ENCODE assay signal across 11 cellular contexts in the genomic region with DNA sequence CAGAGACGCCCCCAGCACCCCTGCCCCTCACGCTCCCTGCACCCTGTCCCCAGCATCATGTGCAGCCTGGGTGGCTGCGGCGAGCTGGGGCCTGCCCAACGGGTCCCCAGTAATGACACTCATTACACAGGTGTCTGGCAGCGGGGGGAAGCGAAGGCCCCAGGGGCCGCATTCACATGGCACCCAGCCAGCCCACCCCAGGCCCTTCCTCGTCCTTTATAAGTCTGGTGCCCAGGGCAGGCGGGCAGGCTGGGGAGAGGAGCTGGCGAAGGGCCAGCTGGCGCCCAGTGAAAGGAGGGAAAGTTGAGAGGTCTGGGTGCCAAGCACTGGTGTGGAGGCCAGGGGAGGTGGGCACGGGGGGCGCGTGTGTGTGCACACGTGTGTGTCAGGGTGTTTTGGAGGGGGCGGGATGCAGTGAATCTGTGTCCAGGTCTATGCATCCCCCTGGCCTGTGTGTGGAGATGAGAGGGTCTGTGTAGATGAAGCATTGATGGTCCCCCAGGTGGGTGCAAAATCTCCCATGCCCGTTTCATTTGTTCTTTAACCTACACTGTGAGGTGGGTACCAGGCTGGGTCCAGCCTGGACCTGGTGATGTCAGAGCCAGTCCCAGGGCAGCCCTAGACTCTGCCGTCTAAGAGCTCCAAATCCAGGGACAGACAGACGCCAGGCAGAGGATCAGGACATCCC.
DNase-seq lines count a peak whose midpoint lies in the region; ATAC-seq, FAIRE-seq and TF ChIP-seq lines count a peak whose summit lies in the region.
"Had no signal": no experiment of that assay in that cellular context is flagged by ENCODE, and none has a peak within 500 bp of the region (broad histone marks: within the 10 kb centered on the region; RNA-seq: fewer than 3 reads in every experiment).

No MANE protein-coding gene starts in this region.

- peak overlapping the region in 3 of 11 experiments; percentile 4 to 73 (median 72); a peak in 7 of 22 replicates for H3K27ac ChIP-seq in BLaER1 treated with 17β-estradiol and CSF1 and Interleukin-3, amounts not matched to agents 10 nM and 100 nM
- H3K27ac ChIP-seq in astrocyte (ENCODE audit: low read depth, low read length) (no peak overlapping the region), trophoblast cell (ENCODE audit: low read depth, low read length) (no peak overlapping the region), foreskin keratinocyte (no peak overlapping the region), dorsolateral prefrontal cortex (peak overlapping the region in 9 of 59 donors; percentile 1 to 60 (median 23))

- no peaks in the 10 kb centered on the region for H3K36me3 ChIP-seq in BLaER1 treated with 17β-estradiol and CSF1 and Interleukin-3, amounts not matched to agents 10 nM and 100 nM
- H3K36me3 ChIP-seq in astrocyte (ENCODE audit: insufficient read depth, low read length) (no peaks in the 10 kb centered on the region), trophoblast cell (ENCODE audit: control insufficient read depth in 1 of 2, insufficient read depth in 2 of 2, low read length in 2 of 2) (no peaks in the 10 kb centered on the region)

- H2BK12ac ChIP-seq in trophoblast cell (ENCODE audit: low read length) = no peak overlapping the region

- H3K4me1 ChIP-seq in BLaER1 treated with 17β-estradiol and CSF1 and Interleukin-3, amounts not matched to agents 10 nM and 100 nM = peaks cover 40 to 84% (median 69%) of the 10 kb centered on the region in 10 experiments
- peaks cover 13% of the 10 kb centered on the region for H3K4me1 ChIP-seq in astrocyte (ENCODE audit: insufficient read depth, low read length)
- peaks cover 4 to 11% of the 10 kb centered on the region in 2 experiments for H3K4me1 ChIP-seq in trophoblast cell (ENCODE audit: control insufficient read depth in 1 of 2, insufficient read depth in 2 of 2, low read length in 2 of 2)
- no peaks in the 10 kb centered on the region for H3K4me1 ChIP-seq in foreskin keratinocyte

- ATAC-seq in HG03469 (IDR thresholded peaks at IDR 0.05; ENCODE audit: unreplicated experiment) (no peak), foreskin keratinocyte (no peak)
- no peak for ATAC-seq in stimulated activated naive B cell treated with anti-CD40 and anti-IgM and Interleukin-4, amounts not matched to agents 10 μg/mL and 1 μg/mL and 100 μg/mL, for 72 hours (replicated peaks)

- no peaks in the 10 kb centered on the region for H3K79me2 ChIP-seq in astrocyte (ENCODE audit: insufficient read depth, low read length)
- no peaks in the 10 kb centered on the region for H3K79me2 ChIP-seq in trophoblast cell (ENCODE audit: control insufficient read depth, insufficient read depth, low read length, poor library complexity)

- H4K8ac ChIP-seq in trophoblast cell (ENCODE audit: low read depth, low read length) = no peak overlapping the region

- H3K14ac ChIP-seq in trophoblast cell (ENCODE audit: low read length) = no peak overlapping the region

- peaks cover 0 to 15% (median 0%) of the 10 kb centered on the region in 11 experiments; a peak in 3 of 22 replicates for H4K20me1 ChIP-seq in BLaER1 treated with 17β-estradiol and CSF1 and Interleukin-3, amounts not matched to agents 10 nM and 100 nM
- H4K20me1 ChIP-seq in astrocyte (ENCODE audit: insufficient read depth, low read length) = no peaks in the 10 kb centered on the region

- peak overlapping the region; percentile 3 for H4K91ac ChIP-seq in trophoblast cell (ENCODE audit: low read depth, low read length)

- H3K4me3 ChIP-seq in BLaER1 treated with 17β-estradiol and CSF1 and Interleukin-3, amounts not matched to agents 10 nM and 100 nM = no peak overlapping the region; a peak in 2 of 20 replicates
- H3K4me3 ChIP-seq in astrocyte (ENCODE audit: insufficient read depth, low read depth, low read length) (no peak overlapping the region), trophoblast cell (ENCODE audit: low read depth, low read length) (no peak overlapping the region), dorsolateral prefrontal cortex (no peak overlapping the region)

- FAIRE-seq in astrocyte (lab: Jason Lieb, UNC) = no peak
- FAIRE-seq: bronchial epithelial cell had no signal

- H3K18ac ChIP-seq in trophoblast cell (ENCODE audit: low read length) = no peak overlapping the region

- H3K4me3 Mint-ChIP-seq in astrocyte (ENCODE audit: unreplicated experiment) = no peak overlapping the region
- H3K4me3 Mint-ChIP-seq in stimulated activated naive B cell treated with anti-CD40 and anti-IgM and Interleukin-4, amounts not matched to agents 10 μg/mL and 1 μg/mL and 100 μg/mL, for 72 hours = no peak overlapping the region
- H3K4me3 Mint-ChIP-seq: CD4-positive, alpha-beta memory T cell had no signal

- H2BK120ac ChIP-seq in trophoblast cell (ENCODE audit: insufficient read depth, low read length, poor library complexity) = no peak overlapping the region

- DNase-seq in HT-29 (ENCODE audit: low spot score) (peak; percentile 38), astrocyte (ENCODE audit: low read depth) (no peak), trophoblast cell (no peak), foreskin keratinocyte (no peak), dorsolateral prefrontal cortex (no peak)
- no peak for DNase-seq in stimulated activated naive B cell treated with anti-CD40 and anti-IgM and Interleukin-4, amounts not matched to agents 10 μg/mL and 1 μg/mL and 100 μg/mL, for 72 hours
- DNase-seq: CD4-positive, alpha-beta memory T cell; HCEC 1CT had no signal

- H3K27me3 Mint-ChIP-seq in astrocyte (ENCODE audit: low read depth, unreplicated experiment) = peaks cover 16% of the 10 kb centered on the region
- H3K27me3 Mint-ChIP-seq in stimulated activated naive B cell treated with anti-CD40 and anti-IgM and Interleukin-4, amounts not matched to agents 10 μg/mL and 1 μg/mL and 100 μg/mL, for 72 hours = peaks cover 39 to 60% of the 10 kb centered on the region in 2 donors

- H3K4me1 Mint-ChIP-seq in astrocyte (ENCODE audit: low read depth, unreplicated experiment) = no peaks in the 10 kb centered on the region
- peaks cover 21 to 23% of the 10 kb centered on the region in 2 donors for H3K4me1 Mint-ChIP-seq in stimulated activated naive B cell treated with anti-CD40 and anti-IgM and Interleukin-4, amounts not matched to agents 10 μg/mL and 1 μg/mL and 100 μg/mL, for 72 hours

- WGBS in trophoblast cell (ENCODE audit: extremely low coverage, insufficient coverage, insufficient read length) = no CpG with 5 or more reads among the region's 20 CpGs

- H2AFZ ChIP-seq in astrocyte (ENCODE audit: low read depth, low read length) (no peak overlapping the region), trophoblast cell (ENCODE audit: insufficient read depth, low read length, poor library complexity) (no peak overlapping the region)

- peaks cover 0 to 5% (median 0%) of the 10 kb centered on the region in 11 experiments; a peak in 4 of 22 replicates for H3K27me3 ChIP-seq in BLaER1 treated with 17β-estradiol and CSF1 and Interleukin-3, amounts not matched to agents 10 nM and 100 nM
- H3K27me3 ChIP-seq in astrocyte (ENCODE audit: insufficient read depth, low read length) = no peaks in the 10 kb centered on the region
- H3K27me3 ChIP-seq in trophoblast cell (ENCODE audit: insufficient read depth, low read length) = no peaks in the 10 kb centered on the region
- H3K27me3 ChIP-seq in foreskin keratinocyte = no peaks in the 10 kb centered on the region
- H3K27me3 ChIP-seq in dorsolateral prefrontal cortex = no peaks in the 10 kb centered on the region

- H3K36me3 Mint-ChIP-seq in astrocyte (ENCODE audit: low read depth, unreplicated experiment) = no peaks in the 10 kb centered on the region
- H3K36me3 Mint-ChIP-seq in stimulated activated naive B cell treated with anti-CD40 and anti-IgM and Interleukin-4, amounts not matched to agents 10 μg/mL and 1 μg/mL and 100 μg/mL, for 72 hours = no peaks in the 10 kb centered on the region
- H3K36me3 Mint-ChIP-seq: CD4-positive, alpha-beta memory T cell had no signal

- no peak overlapping the region for H3K23ac ChIP-seq in trophoblast cell (ENCODE audit: low read length)

- H3K9me3 Mint-ChIP-seq in astrocyte (ENCODE audit: unreplicated experiment) = no peaks in the 10 kb centered on the region
- no peaks in the 10 kb centered on the region for H3K9me3 Mint-ChIP-seq in stimulated activated naive B cell treated with anti-CD40 and anti-IgM and Interleukin-4, amounts not matched to agents 10 μg/mL and 1 μg/mL and 100 μg/mL, for 72 hours

- H3K9ac ChIP-seq in BLaER1 treated with 17β-estradiol and CSF1 and Interleukin-3, amounts not matched to agents 10 nM and 100 nM = peak overlapping the region in 3 of 11 experiments; percentile 14 to 57 (median 21); a peak in 6 of 22 replicates
- H3K9ac ChIP-seq in astrocyte (ENCODE audit: low read length) (no peak overlapping the region), trophoblast cell (ENCODE audit: low read length) (no peak overlapping the region)

- H3K79me1 ChIP-seq in trophoblast cell (ENCODE audit: low read length) = peaks cover 5% of the 10 kb centered on the region

- H3K27ac Mint-ChIP-seq in astrocyte (ENCODE audit: unreplicated experiment) = peak overlapping the region; percentile 43
- no peak overlapping the region for H3K27ac Mint-ChIP-seq in stimulated activated naive B cell treated with anti-CD40 and anti-IgM and Interleukin-4, amounts not matched to agents 10 μg/mL and 1 μg/mL and 100 μg/mL, for 72 hours

- H2BK5ac ChIP-seq in trophoblast cell (ENCODE audit: low read depth, low read length, poor library complexity) = no peak overlapping the region

- intact Hi-C loops in dorsolateral prefrontal cortex (cut with DNase I) = no loop called here

- H2AK5ac ChIP-seq in trophoblast cell (ENCODE audit: low read length) = no peak overlapping the region

- H3K4ac ChIP-seq in trophoblast cell (ENCODE audit: low read depth, low read length) = no peak overlapping the region

- no peak overlapping the region for H4K12ac ChIP-seq in trophoblast cell (ENCODE audit: low read depth, low read length)

- TF ChIP-seq CTCF in astrocyte (IDR thresholded peaks at IDR 0.05; ENCODE audit: insufficient read depth, low read depth, low read length) = no peak
- no peak for TF ChIP-seq CTCF in foreskin keratinocyte (conservative IDR thresholded peaks at IDR 0.05)
- TF ChIP-seq CTCF in dorsolateral prefrontal cortex (IDR thresholded peaks at IDR 0.05 in 54 of 56, conservative IDR thresholded peaks at IDR 0.05 in 2 of 56; ENCODE audit: low read depth in 1 of 56, partially characterized antibody in 56 of 56) = no peak

- H3K9me3 ChIP-seq in BLaER1 treated with 17β-estradiol and CSF1 and Interleukin-3, amounts not matched to agents 10 nM and 100 nM (replicated peaks in 1 of 11) = no peaks in the 10 kb centered on the region
- H3K9me3 ChIP-seq in astrocyte (ENCODE audit: insufficient read depth, low read depth, low read length) (no peaks in the 10 kb centered on the region), trophoblast cell (ENCODE audit: insufficient read depth, low read depth, low read length) (peaks cover 6% of the 10 kb centered on the region)

- peak overlapping the region; percentile 72 to 96 (median 86) for H3K4me2 ChIP-seq in BLaER1 treated with 17β-estradiol and CSF1 and Interleukin-3, amounts not matched to agents 10 nM and 100 nM
- H3K4me2 ChIP-seq in astrocyte (ENCODE audit: low read length) = no peak overlapping the region
- no peak overlapping the region for H3K4me2 ChIP-seq in trophoblast cell (ENCODE audit: low read length)

Comparison
In these comparisons a context has a peak if more than half of its experiments do, and no peak if none do; other contexts are left out.
1. H3K4me2 ChIP-seq: peak in BLaER1 treated with 17β-estradiol and CSF1 and Interleukin-3, amounts not matched to agents 10 nM and 100 nM (11 of 11); none in astrocyte (single experiment) and trophoblast cell (single experiment).